In genomic region chr22:19937616-19938473, GRCh38 we compare ENCODE assay signal across 1 cellular context.
TF ChIP-seq lines count a peak whose summit lies in the region.

No MANE protein-coding gene starts in this region.

TF ChIP-seq in HepG2, 621 proteins besides CTCF, POLR2A, EP300 and RAD21 (continued from another document and continues in another):
- TF ChIP-seq ZNF503 (CRISPR knock-in tag; IDR thresholded peaks at IDR 0.05) (no peak), FOXA3 (CRISPR knock-in tag; IDR thresholded peaks at IDR 0.05) (peak; percentile 88), HMG20A (CRISPR knock-in tag; IDR thresholded peaks at IDR 0.05; ENCODE audit: borderline replicate concordance) (peak; percentile 31; the same call in 1 of the 2 replicates), CSRNP2 (CRISPR knock-in tag; conservative IDR thresholded peaks at IDR 0.05; ENCODE audit: low read depth) (no peak), FOXK2 (IDR thresholded peaks at IDR 0.05) (0 out of 2 replicates have a peak, but pooled peaks have one; percentile 28), KLF16 (CRISPR knock-in tag; IDR thresholded peaks at IDR 0.05) (0 out of 4 replicates have a peak, but pooled peaks of 1 of the 2 experiments have one; percentile 51), ZNF264 (CRISPR knock-in tag; IDR thresholded peaks at IDR 0.05) (no peak), THAP11 (CRISPR knock-in tag; IDR thresholded peaks at IDR 0.05) (0 out of 2 replicates have a peak, but pooled peaks have one; percentile 25), HNF1B (CRISPR knock-in tag; IDR thresholded peaks at IDR 0.05) (no peak), GABPB1 (CRISPR knock-in tag; IDR thresholded peaks at IDR 0.05) (peak; percentile 34; the same call in 1 of the 2 replicates), KLF13 (CRISPR knock-in tag; IDR thresholded peaks at IDR 0.05) (no peak), PITX1 (CRISPR knock-in tag; IDR thresholded peaks at IDR 0.05) (no peak), NCOA5 (CRISPR knock-in tag; IDR thresholded peaks at IDR 0.05) (no peak), THRA (CRISPR knock-in tag; IDR thresholded peaks at IDR 0.05; ENCODE audit: borderline replicate concordance) (peak; percentile 55; the same call in 1 of the 2 replicates), RARA (CRISPR knock-in tag; IDR thresholded peaks at IDR 0.05) (peak; percentile 24; the same call in 1 of the 2 replicates), ZNF639 (CRISPR knock-in tag; conservative IDR thresholded peaks at IDR 0.05) (0 out of 2 replicates have a peak, but pooled peaks have one; percentile 35), ARID4A (CRISPR knock-in tag; IDR thresholded peaks at IDR 0.05; ENCODE audit: borderline replicate concordance) (peak; percentile 14; the same call in 1 of the 2 replicates), NONO (IDR thresholded peaks at IDR 0.05) (no peak), NONO (CRISPR knock-in tag; conservative IDR thresholded peaks at IDR 0.05) (no peak), CEBPB (IDR thresholded peaks at IDR 0.05; ENCODE audit: borderline replicate concordance, low read depth, low read length) (peak; percentile 82), SALL1 (CRISPR knock-in tag; IDR thresholded peaks at IDR 0.05) (peak; percentile 68), BRF2 (CRISPR knock-in tag; IDR thresholded peaks at IDR 0.05) (no peak), ZNF280B (CRISPR knock-in tag; IDR thresholded peaks at IDR 0.05; ENCODE audit: borderline replicate concordance) (no peak), ZNF160 (CRISPR knock-in tag; IDR thresholded peaks at IDR 0.05) (no peak), TGIF2 (CRISPR knock-in tag; IDR thresholded peaks at IDR 0.05) (no peak), GLMP (CRISPR knock-in tag; IDR thresholded peaks at IDR 0.05; ENCODE audit: borderline replicate concordance) (no peak), ISL2 (CRISPR knock-in tag; IDR thresholded peaks at IDR 0.05) (no peak), ZNF362 (CRISPR knock-in tag; IDR thresholded peaks at IDR 0.05; ENCODE audit: borderline replicate concordance) (0 out of 2 replicates have a peak, but pooled peaks have one; percentile 13), GMEB2 (CRISPR knock-in tag; IDR thresholded peaks at IDR 0.05; ENCODE audit: low read depth) (no peak), SAP130 (CRISPR knock-in tag; IDR thresholded peaks at IDR 0.05; ENCODE audit: low read depth) (peak; percentile 58; the same call in 1 of the 2 replicates), MAFG (CRISPR knock-in tag; IDR thresholded peaks at IDR 0.05) (no peak), ZSCAN25 (CRISPR knock-in tag; IDR thresholded peaks at IDR 0.05) (no peak), MLX (CRISPR knock-in tag; IDR thresholded peaks at IDR 0.05) (no peak), ZNF337 (CRISPR knock-in tag; IDR thresholded peaks at IDR 0.05; ENCODE audit: borderline replicate concordance, low read depth) (0 out of 2 replicates have a peak, but pooled peaks have one; percentile 47), ADNP (CRISPR knock-in tag; IDR thresholded peaks at IDR 0.05) (no peak), ZNF672 (CRISPR knock-in tag; IDR thresholded peaks at IDR 0.05) (no peak), CCDC6 (CRISPR knock-in tag; IDR thresholded peaks at IDR 0.05) (no peak)
